ENCODE assay signal across 8 cellular contexts in the genomic region with DNA sequence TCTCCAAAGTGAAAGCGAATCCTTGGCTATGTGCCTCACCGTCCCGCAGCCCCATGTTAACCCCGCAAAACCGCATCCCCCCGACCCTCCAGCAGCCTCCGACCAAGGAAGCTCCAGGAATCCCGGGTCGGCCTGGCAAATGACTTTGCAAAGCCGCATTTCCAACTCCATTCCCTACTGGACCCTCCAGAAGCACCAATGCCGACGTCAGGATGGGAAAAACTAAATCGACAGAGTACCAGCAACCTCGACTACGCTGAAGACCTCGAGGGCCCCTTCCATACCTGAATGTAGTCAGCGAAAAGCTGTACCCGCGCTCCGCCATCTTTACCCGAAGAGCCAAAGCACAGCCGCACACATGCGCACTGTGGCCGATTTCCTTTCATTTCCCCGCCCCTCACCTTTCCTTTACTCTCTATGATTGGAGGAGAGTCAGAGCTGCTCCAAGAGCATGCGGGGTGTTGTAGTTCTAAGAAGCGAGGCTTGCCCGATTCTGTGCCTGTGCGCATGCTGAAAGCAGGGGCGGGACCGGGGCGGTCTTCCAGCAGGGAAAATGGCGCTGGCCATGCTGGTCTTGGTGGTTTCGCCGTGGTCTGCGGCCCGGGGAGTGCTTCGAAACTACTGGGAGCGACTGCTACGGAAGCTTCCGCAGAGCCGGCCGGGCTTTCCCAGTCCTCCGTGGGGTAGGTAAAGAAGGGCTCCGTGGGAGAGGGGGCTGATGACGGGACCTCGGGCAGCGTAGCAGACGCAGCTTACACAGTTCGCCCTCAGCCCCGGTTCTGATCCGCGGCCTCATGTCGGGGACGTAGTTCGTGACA. TPM values are rescaled to one million over a fixed set of nuclear protein-coding genes. Genes with fewer than 3 reads are reported as not detected.
A peak's percentile ranks its signal among the peaks of the same experiment; 100 is the strongest.
DNase-seq lines count a peak whose midpoint lies in the region; ATAC-seq, FAIRE-seq and TF ChIP-seq lines count a peak whose summit lies in the region.

Gene MRPL32, plus strand, starts transcription at position 543 of the 818 bp plus-strand sequence. Its CDS starts 11 bp downstream, at position 554.
Gene PSMA2, minus strand, starts transcription at position 341 of the 818 bp plus-strand sequence. Its CDS starts 16 bp downstream, at position 325.

- DNase-seq in GM18507 (ENCODE audit: extremely low spot score, insufficient read length, low read depth) (peak; percentile 93), NCI-H2029 treated with DMSO at 0.1 percent for 48 hours (lab: John Stamatoyannopoulos, UW) (peak; percentile 95), T-helper 9 cell (peak; percentile 85), astrocyte of the cerebellum (ENCODE audit: low read depth) (peak; percentile 96), hepatic stellate cell (ENCODE audit: low spot score) (peak; percentile 95), aorta (peak; percentile 96 to 97)

- peak; percentile 100 for ATAC-seq in HG02981 (IDR thresholded peaks at IDR 0.05; ENCODE audit: unreplicated experiment)
- ATAC-seq in aorta (ENCODE audit: low FRiP score), result peak; percentile 99

- H3K4me3 ChIP-seq in astrocyte of the cerebellum (ENCODE audit: low read depth, low read length), result peak within 1 kb of the TSS; percentile 73
- H3K4me3 ChIP-seq in rectal smooth muscle tissue (ENCODE audit: low read length), result peak within 1 kb of the TSS; percentile 85
- peak within 1 kb of the TSS; percentile 78 to 95 for H3K4me3 ChIP-seq in aorta (ENCODE audit: low read length in 2 of 2)

- TF ChIP-seq CTCF in astrocyte of the cerebellum (IDR thresholded peaks at IDR 0.05; ENCODE audit: low read depth, low read length, missing control alignments), result no peak

- peak; percentile 99 for FAIRE-seq in GM18507 (lab: Jason Lieb, UNC)

- 0 to 1% methylated on average over 56 of the region's 56 CpGs for WGBS in aorta, 2 donors

- H3K4me1 ChIP-seq in rectal smooth muscle tissue (ENCODE audit: control insufficient read depth, insufficient read depth, low read length) (peaks cover 16% of the 10 kb centered on the region), aorta (ENCODE audit: control insufficient read depth in 1 of 2, insufficient read depth in 2 of 2, low read length in 2 of 2) (peaks cover 4 to 6% of the 10 kb centered on the region in 2 donors)

- no peaks in the 10 kb centered on the region for H3K9me3 ChIP-seq in aorta (ENCODE audit: control insufficient read depth, low read length)

- H3K9ac ChIP-seq in rectal smooth muscle tissue (ENCODE audit: low read length), result peak within 1 kb of the TSS; percentile 85

- H3K27me3 ChIP-seq in rectal smooth muscle tissue (ENCODE audit: control insufficient read depth, insufficient read depth, low read length) (no peaks in the 10 kb centered on the region), aorta (ENCODE audit: control insufficient read depth in 1 of 2, insufficient read depth in 2 of 2, low read length in 1 of 2) (no peaks in the 10 kb centered on the region)

- H3K36me3 ChIP-seq in rectal smooth muscle tissue (ENCODE audit: control insufficient read depth, insufficient read depth, low read length), result no peaks in the 10 kb centered on the region
- H3K36me3 ChIP-seq in aorta (ENCODE audit: control insufficient read depth in 1 of 2, insufficient read depth in 2 of 2, low read length in 1 of 2), result peaks cover 2 to 4% of the 10 kb centered on the region in 2 donors

- intact Hi-C loops in aorta (cut with DNase I), result loop anchor here in 1 of 2 donors (2.0 to 10.0 kb wide), 2 partner anchors 43 to 793 kb away; partner anchors contain the start of gene COA1

- in situ Hi-C loops in astrocyte of the cerebellum (cut with HindIII; ENCODE audit: low sequenced_read_pairs), result loop anchor here (25.0 kb wide), 1 partner anchor 505 kb away; no protein-coding TSS in a partner anchor

- H3K27ac ChIP-seq in rectal smooth muscle tissue (ENCODE audit: low read depth, low read length) (peak within 1 kb of the TSS; percentile 85), aorta (ENCODE audit: low read depth in 1 of 2, low read length in 2 of 2) (peak within 1 kb of the TSS; percentile 57 to 90)

RNA-seq across cellular contexts. Expression of gene MRPL32, which starts in this region (rescaled TPM):
- 10 to 100 TPM; 42.5 to 42.9 TPM for total RNA-seq in aorta
- 100 to 1,000 TPM in 1 of 2 donors, 10 to 100 TPM in 1; 68.5 to 107 TPM for polyA plus RNA-seq in aorta

RNA-seq across cellular contexts. Expression of gene PSMA2, which starts in this region (rescaled TPM):
- 10 to 100 TPM; 50.4 to 66.3 TPM for total RNA-seq in aorta
- 100 to 1,000 TPM; 105 to 108 TPM for polyA plus RNA-seq in aorta

Comparison
In these comparisons a context has a peak if more than half of its experiments do, and no peak if none do; other contexts are left out.
1. Peak in every context shown above with its lines: DNase-seq, ATAC-seq, H3K4me3 ChIP-seq and H3K27ac ChIP-seq.